ENCODE assay signal across 19 cellular contexts in genomic region chr6:75893776-75894152, GRCh38.
DNase-seq lines count a peak whose midpoint lies in the region; ATAC-seq and TF ChIP-seq lines count a peak whose summit lies in the region.
"Had no signal": no experiment of that assay in that cellular context is flagged by ENCODE, and none has a peak within 500 bp of the region (broad histone marks: within the 10 kb centered on the region; RNA-seq: fewer than 3 reads in every experiment).

No MANE protein-coding gene starts in this region.

- ATAC-seq in Right ventricle myocardium superior (ENCODE audit: poor library complexity) (no peak), HG03354 (IDR thresholded peaks at IDR 0.05; ENCODE audit: poor library complexity, severe bottlenecking, unreplicated experiment) (peak; percentile 3), GM21515 (IDR thresholded peaks at IDR 0.05; ENCODE audit: unreplicated experiment) (no peak), GM21423 (IDR thresholded peaks at IDR 0.05; ENCODE audit: unreplicated experiment) (no peak)
- ATAC-seq: activated CD4-positive, CD25-positive, alpha-beta regulatory T cell treated with anti-CD3 and anti-CD28 coated beads, Interleukin-2, amount 50 U/mL, for 24 hours; activated CD8-positive, alpha-beta T cell treated with anti-CD3 and anti-CD28 coated beads, Interleukin-2, amount 10 ng/mL, durations not matched to agents 7 days and 5 days had no signal

- TF ChIP-seq CTCF in cardiac muscle cell (IDR thresholded peaks at IDR 0.05; ENCODE audit: low read depth, low read length) (no peak), VCaP (conservative IDR thresholded peaks at IDR 0.05) (no peak)

- no peaks in the 10 kb centered on the region for H3K9me3 ChIP-seq in cardiac muscle cell (ENCODE audit: low read depth)
- H3K9me3 ChIP-seq: BLaER1, heart left ventricle, spleen, upper lobe of left lung had no signal

- peak in 1 of 2 donors; percentile 6 for DNase-seq in cardiac muscle cell (ENCODE audit: low read depth in 1 of 2, low spot score in 1 of 2)
- DNase-seq in Right ventricle myocardium superior, result no peak
- DNase-seq in NCI-H2081 (lab: John Stamatoyannopoulos, UW), result no peak
- no peak for DNase-seq in epidermal melanocyte (ENCODE audit: insufficient read length, low spot score)
- DNase-seq: activated CD8-positive, alpha-beta T cell treated with anti-CD3 and anti-CD28 coated beads, Interleukin-2, amount 10 ng/mL, durations not matched to agents 7 days and 5 days; activated naive CD4-positive, alpha-beta T cell treated with anti-CD3 and anti-CD28 coated beads, Interleukin-2, amount 50 U/mL, for 16 hours; activated T-cell treated with anti-CD3 and anti-CD28 coated beads, Interleukin-2, amount 50 U/mL, for 24 hours; endodermal cell; H9; heart left ventricle; spleen; upper lobe of left lung had no signal

- peak overlapping the region; percentile 57 for H3K27ac ChIP-seq in cardiac muscle cell
- peak overlapping the region; percentile 32; the same call in 1 of the 2 replicates for H3K27ac ChIP-seq in VCaP
- H3K27ac ChIP-seq: BLaER1, heart left ventricle, KMS-11, spleen, upper lobe of left lung had no signal

- H3K27me3 ChIP-seq in cardiac muscle cell, result no peaks in the 10 kb centered on the region
- H3K27me3 ChIP-seq: BLaER1, heart left ventricle, spleen, upper lobe of left lung had no signal

- H3K4me3 ChIP-seq in cardiac muscle cell, result no peak overlapping the region
- H3K4me3 ChIP-seq: BLaER1, heart left ventricle, spleen, upper lobe of left lung had no signal

- H3K4me1 ChIP-seq in cardiac muscle cell (ENCODE audit: low read depth), result peaks cover 10% of the 10 kb centered on the region
- H3K4me1 ChIP-seq: BLaER1, heart left ventricle, upper lobe of left lung had no signal

- peaks cover 18% of the 10 kb centered on the region for H3K36me3 ChIP-seq in cardiac muscle cell
- H3K36me3 ChIP-seq: BLaER1 had no signal

- intact Hi-C loops in Right ventricle myocardium superior (cut with DNase I), result no loop called here
